ENCODE assay signal across 12 cellular contexts in genomic region chr7:112207765-112208164, GRCh38. TPM values are rescaled to one million over a fixed set of nuclear protein-coding genes. Genes with fewer than 3 reads are reported as not detected.
A peak's percentile ranks its signal among the peaks of the same experiment; 100 is the strongest.
DNase-seq lines count a peak whose midpoint lies in the region; ATAC-seq, FAIRE-seq and TF ChIP-seq lines count a peak whose summit lies in the region.
"Had no signal": no experiment of that assay in that cellular context is flagged by ENCODE, and none has a peak within 500 bp of the region (broad histone marks: within the 10 kb centered on the region; RNA-seq: fewer than 3 reads in every experiment).

No MANE protein-coding gene starts in this region.

- no peaks in the 10 kb centered on the region for H3F3A ChIP-seq in SK-N-SH (replicated peaks; ENCODE audit: insufficient read depth)
- H3F3A ChIP-seq in PC-3 (ENCODE audit: low read length, unreplicated experiment): no peaks in the 10 kb centered on the region

- TF ChIP-seq POLR2A in endothelial cell of umbilical vein (IDR thresholded peaks at IDR 0.05; ENCODE audit: low read depth, low read length) (no peak), stomach (IDR thresholded peaks at IDR 0.05) (no peak)

- H3K4me3 ChIP-seq in SK-N-SH (ENCODE audit: low read depth in 2 of 2, low read length in 1 of 2) (peak overlapping the region; percentile 82 to 99; a peak in 2 of 4 replicates), PC-3 (ENCODE audit: low read length) (peak overlapping the region; percentile 94), endothelial cell of umbilical vein (replicated peaks in 1 of 3; ENCODE audit: insufficient read depth in 1 of 3, low read depth in 1 of 3, low read length in 3 of 3) (peak overlapping the region in 1 of 3 experiments; percentile 82), stomach (peak overlapping the region in 2 of 4 donors; percentile 87 to 90)

- intact Hi-C loops in PC-3 (cut with micrococcal nuclease): loop anchor here (2.0 to 5.0 kb wide), 5 partner anchors 31 to 350 kb away; no protein-coding TSS in a partner anchor
- intact Hi-C loops in endothelial cell of umbilical vein (cut with micrococcal nuclease): loop anchor here (2.0 to 10.0 kb wide), 5 partner anchors 185 to 373 kb away; no protein-coding TSS in a partner anchor
- intact Hi-C loops in stomach (cut with DNase I; ENCODE audit: low total_unique reads): no loop called here

- H3K9me3 ChIP-seq in SK-N-SH (no peaks in the 10 kb centered on the region), PC-3 (ENCODE audit: low read length) (no peaks in the 10 kb centered on the region), endothelial cell of umbilical vein (replicated peaks; ENCODE audit: control insufficient read depth, insufficient read depth, low read length) (no peaks in the 10 kb centered on the region), stomach (no peaks in the 10 kb centered on the region)
- H3K9me3 ChIP-seq: neutrophil had no signal

- FAIRE-seq in endothelial cell of umbilical vein (lab: Jason Lieb, UNC): no peak
- FAIRE-seq: frontal cortex had no signal

- no peaks in the 10 kb centered on the region for H3K9me1 ChIP-seq in endothelial cell of umbilical vein (replicated peaks; ENCODE audit: control insufficient read depth, extremely low read depth, insufficient read depth, low read length)

- peak overlapping the region; percentile 92 for H3K4me2 ChIP-seq in SK-N-SH
- peak overlapping the region; percentile 99 for H3K4me2 ChIP-seq in PC-3 (ENCODE audit: low read length)
- H3K4me2 ChIP-seq in endothelial cell of umbilical vein (ENCODE audit: insufficient read depth, low read length): peak overlapping the region; percentile 96

- no peaks in the 10 kb centered on the region for H3K27me3 Mint-ChIP-seq in osteocyte (ENCODE audit: unreplicated experiment)

- H3K4me1 Mint-ChIP-seq in osteocyte (ENCODE audit: unreplicated experiment): peaks cover 39% of the 10 kb centered on the region

- TF ChIP-seq EP300 in SK-N-SH (IDR thresholded peaks at IDR 0.05; ENCODE audit: borderline replicate concordance in 1 of 2, low read depth in 1 of 2, low read length in 1 of 2) (no peak), stomach (IDR thresholded peaks at IDR 0.05) (no peak)

- H3K9ac ChIP-seq in SK-N-SH: no peak overlapping the region
- H3K9ac ChIP-seq in PC-3 (ENCODE audit: low read length): peak overlapping the region; percentile 76
- H3K9ac ChIP-seq in endothelial cell of umbilical vein (replicated peaks; ENCODE audit: extremely low read depth, insufficient read depth, low read length): no peak overlapping the region

- 0 out of 2 replicates have a peak, but pooled peaks cover under 1% of the 10 kb centered on the region for H4K20me1 ChIP-seq in SK-N-SH (ENCODE audit: insufficient read depth)
- no peaks in the 10 kb centered on the region for H4K20me1 ChIP-seq in PC-3 (ENCODE audit: low read length)
- peaks cover 2% of the 10 kb centered on the region for H4K20me1 ChIP-seq in endothelial cell of umbilical vein (replicated peaks; ENCODE audit: control insufficient read depth, extremely low read depth, insufficient read depth, low read length)

- H3K27me3 ChIP-seq in SK-N-SH (ENCODE audit: insufficient read depth) (no peaks in the 10 kb centered on the region), PC-3 (ENCODE audit: low read length) (no peaks in the 10 kb centered on the region), endothelial cell of umbilical vein (ENCODE audit: control insufficient read depth in 2 of 2, insufficient read depth in 2 of 2, low read length in 2 of 2) (no peaks in the 10 kb centered on the region), stomach (no peaks in the 10 kb centered on the region)

- POLR2A ChIA-PET in SK-N-SH (lab: Yijun Ruan, JAX): no interaction called here
- POLR2A ChIA-PET in PC-3 (lab: Charles Lee; ENCODE audit: unreplicated experiment): no interaction called here
- POLR2A ChIA-PET in endothelial cell of umbilical vein (lab: Charles Lee): no interaction called here

- no peak for TF ChIP-seq RAD21 in SK-N-SH (IDR thresholded peaks at IDR 0.05; ENCODE audit: low read length)

- peak overlapping the region; percentile 92 for H3K27ac Mint-ChIP-seq in osteocyte (ENCODE audit: unreplicated experiment)

- peak overlapping the region; percentile 95 for H3K4me3 Mint-ChIP-seq in osteocyte (ENCODE audit: unreplicated experiment)

- H2AFZ ChIP-seq in SK-N-SH (ENCODE audit: low read depth) (no peak overlapping the region), PC-3 (ENCODE audit: low read length) (peak overlapping the region; percentile 97; the same call in 1 of the 2 replicates), endothelial cell of umbilical vein (ENCODE audit: low read depth, low read length) (no peak overlapping the region)

- CTCF ChIA-PET in SK-N-SH (lab: Yijun Ruan, JAX) (interaction anchor here (4.3 kb wide), 1 partner anchor 445 kb away, joined by 25 read pairs; no protein-coding TSS in a partner anchor), PC-3 (lab: Charles Lee) (no interaction called here), endothelial cell of umbilical vein (lab: Charles Lee) (interaction anchor here (1.1 kb wide), 1 partner anchor 203 kb away, joined by 3 read pairs; no protein-coding TSS in a partner anchor)

- dilution Hi-C loops in endothelial cell of umbilical vein (cut with MboI; ENCODE audit: extremely low pct_ligation_motif_present, low sequenced_read_pairs): no loop called here

- H3K36me3 Mint-ChIP-seq in osteocyte (ENCODE audit: unreplicated experiment): no peaks in the 10 kb centered on the region

- TF ChIP-seq CTCF in SK-N-SH (IDR thresholded peaks at IDR 0.05) (no peak), PC-3 (conservative IDR thresholded peaks at IDR 0.05; ENCODE audit: low read depth, low read length) (no peak), endothelial cell of umbilical vein (IDR thresholded peaks at IDR 0.05; ENCODE audit: extremely low read depth in 1 of 2, insufficient read depth in 1 of 2, low read depth in 1 of 2, low read length in 2 of 2) (no peak), osteocyte (IDR thresholded peaks at IDR 0.05) (no peak), stomach (IDR thresholded peaks at IDR 0.05) (no peak)

- H3K9me3 Mint-ChIP-seq in osteocyte (ENCODE audit: unreplicated experiment): no peaks in the 10 kb centered on the region

- peaks cover 0 to 14% of the 10 kb centered on the region in 2 experiments; a peak in 2 of 4 replicates for H3K4me1 ChIP-seq in SK-N-SH (ENCODE audit: control insufficient read depth in 1 of 2, insufficient read depth in 2 of 2, low read depth in 1 of 2, low read length in 1 of 2)
- peaks cover 26% of the 10 kb centered on the region for H3K4me1 ChIP-seq in PC-3 (ENCODE audit: insufficient read depth, low read length)
- H3K4me1 ChIP-seq in endothelial cell of umbilical vein (ENCODE audit: control insufficient read depth, extremely low read depth, insufficient read depth, low read length): peaks cover 13% of the 10 kb centered on the region
- peaks cover 13 to 59% (median 34%) of the 10 kb centered on the region in 4 donors for H3K4me1 ChIP-seq in stomach

- DNase-seq in SK-N-SH (no peak), PC-3 (no peak), endothelial cell of umbilical vein (ENCODE audit: low read depth, low spot score) (no peak), osteocyte (ENCODE audit: extremely low spot score, unreplicated experiment) (no peak), stomach (no peak), NCI-H2107 (lab: John Stamatoyannopoulos, UW) (no peak), NCI-H69 (lab: John Stamatoyannopoulos, UW) (no peak)
- DNase-seq: 8988T, NCI-H187 treated with DMSO at 0.1 percent for 48 hours had no signal

- no peak for ATAC-seq in SK-N-SH treated with all-trans-retinoic acid at 6 μM for 48 hours
- ATAC-seq in PC-3: no peak

- no peaks in the 10 kb centered on the region for H3K9me2 ChIP-seq in SK-N-SH
- H3K9me2 ChIP-seq in PC-3 (replicated peaks; ENCODE audit: low read length): no peaks in the 10 kb centered on the region

- no peak overlapping the region for H3K27ac ChIP-seq in SK-N-SH (ENCODE audit: low read depth in 2 of 2, low read length in 1 of 2)
- H3K27ac ChIP-seq in PC-3 (ENCODE audit: low read length): no peak overlapping the region
- H3K27ac ChIP-seq in endothelial cell of umbilical vein (ENCODE audit: insufficient read depth, low read depth, low read length): no peak overlapping the region
- H3K27ac ChIP-seq in stomach: no peak overlapping the region

- WGBS in SK-N-SH (ENCODE audit: low lambda C conversion rate): 96% methylated on average over 6 of the region's 6 CpGs
- 83 to 95% (median 86%) methylated on average over 6 of the region's 6 CpGs for WGBS in stomach, 5 donors

- H3K36me3 ChIP-seq in SK-N-SH (replicated peaks in 1 of 2; ENCODE audit: control insufficient read depth in 1 of 2, insufficient read depth in 2 of 2, low read length in 1 of 2) (no peaks in the 10 kb centered on the region), PC-3 (ENCODE audit: low read depth, low read length) (no peaks in the 10 kb centered on the region), endothelial cell of umbilical vein (ENCODE audit: control insufficient read depth in 2 of 2, extremely low read depth in 1 of 2, insufficient read depth in 2 of 2, low read length in 2 of 2) (no peaks in the 10 kb centered on the region), stomach (no peaks in the 10 kb centered on the region)
- H3K36me3 ChIP-seq: neutrophil had no signal

- no TSS peak for BruUV-seq in PC-3 (replicated peaks; lab: Mats Ljungman, UMichigan)
- BruUV-seq in endothelial cell of umbilical vein (replicated peaks; lab: Mats Ljungman, UMichigan): no TSS peak

- H3K79me2 ChIP-seq in SK-N-SH (ENCODE audit: insufficient read depth) (peaks cover 79% of the 10 kb centered on the region), PC-3 (ENCODE audit: low read length) (peaks cover 93% of the 10 kb centered on the region), endothelial cell of umbilical vein (ENCODE audit: control insufficient read depth, insufficient read depth, low read length) (peaks cover 72% of the 10 kb centered on the region)

RNA-seq across cellular contexts. Expression of gene ZNF277, which starts 1.3 kb away (rescaled TPM):
- polyA plus RNA-seq in SK-N-SH (2012; rRNA removed) (11.5 and 12.9 TPM in 2 replicates), endothelial cell of umbilical vein (4.6 and 7.8 TPM in 2 replicates), stomach (10 to 100 TPM; 16.0 to 39.0 (median 22.3) TPM)
- 19.4 and 23.0 TPM in 2 replicates for polyA plus RNA-seq in SK-N-SH (2012; cell fraction: cytosol; rRNA removed)
- polyA plus RNA-seq in SK-N-SH (2012; cell fraction: nucleus; rRNA removed): 3.1 and 7.6 TPM in 2 replicates
- total RNA-seq in PC-3 (2014; rRNA removed) (8.7 and 14.0 TPM in 2 replicates), endothelial cell of umbilical vein (19.0 and 22.6 TPM in 2 replicates), osteocyte (28.1 and 32.0 TPM in 2 replicates), stomach (10 to 100 TPM in 4 of 5 donors, 1 to 10 TPM in 1; 9.9 to 75.0 (median 28.7) TPM)
- polyA plus RNA-seq in endothelial cell of umbilical vein (2011; cell fraction: cytosol; rRNA removed): 11.9 and 13.0 TPM in 2 replicates
- polyA plus RNA-seq in endothelial cell of umbilical vein (2011; cell fraction: nucleus; rRNA removed): 6.8 and 7.8 TPM in 2 replicates
- 19.8 and 22.3 TPM in 2 replicates for polyA plus RNA-seq in endothelial cell of umbilical vein (2012)
- polyA minus RNA-seq in endothelial cell of umbilical vein: 8.4 and 11.6 TPM in 2 replicates
- polyA minus RNA-seq in endothelial cell of umbilical vein (2011; cell fraction: cytosol; rRNA and poly(A)+ RNA removed): 10.2 TPM
- 15.1 and 21.9 TPM in 2 replicates for polyA minus RNA-seq in endothelial cell of umbilical vein (2011; cell fraction: nucleus; rRNA and poly(A)+ RNA removed)

RNA-seq across cellular contexts. Expression of gene DOCK4, which starts 1.6 kb away (rescaled TPM):
- polyA plus RNA-seq in SK-N-SH (2012; rRNA removed) (8.5 and 8.9 TPM in 2 replicates), endothelial cell of umbilical vein (37.5 and 47.4 TPM in 2 replicates), stomach (1 to 10 TPM; 1.1 to 1.8 (median 1.5) TPM)
- 9.0 and 9.5 TPM in 2 replicates for polyA plus RNA-seq in SK-N-SH (2012; cell fraction: cytosol; rRNA removed)
- polyA plus RNA-seq in SK-N-SH (2012; cell fraction: nucleus; rRNA removed): 12.5 and 19.7 TPM in 2 replicates
- total RNA-seq in PC-3 (2014; rRNA removed) (21.8 and 25.4 TPM in 2 replicates), endothelial cell of umbilical vein (164 TPM in 2 replicates), osteocyte (44.1 and 44.9 TPM in 2 replicates), stomach (10 to 100 TPM; 14.0 to 54.9 (median 19.6) TPM)
- polyA plus RNA-seq in endothelial cell of umbilical vein (2011; cell fraction: cytosol; rRNA removed): 37.7 and 38.6 TPM in 2 replicates
- polyA plus RNA-seq in endothelial cell of umbilical vein (2011; cell fraction: nucleus; rRNA removed): 168 and 178 TPM in 2 replicates
- polyA plus RNA-seq in endothelial cell of umbilical vein (2012): 69.2 and 79.1 TPM in 2 replicates
- 246 and 289 TPM in 2 replicates for polyA minus RNA-seq in endothelial cell of umbilical vein
- polyA minus RNA-seq in endothelial cell of umbilical vein (2011; cell fraction: cytosol; rRNA and poly(A)+ RNA removed): 1.7 TPM
- 603 and 865 TPM in 2 replicates for polyA minus RNA-seq in endothelial cell of umbilical vein (2011; cell fraction: nucleus; rRNA and poly(A)+ RNA removed)
